In the genomic region with DNA sequence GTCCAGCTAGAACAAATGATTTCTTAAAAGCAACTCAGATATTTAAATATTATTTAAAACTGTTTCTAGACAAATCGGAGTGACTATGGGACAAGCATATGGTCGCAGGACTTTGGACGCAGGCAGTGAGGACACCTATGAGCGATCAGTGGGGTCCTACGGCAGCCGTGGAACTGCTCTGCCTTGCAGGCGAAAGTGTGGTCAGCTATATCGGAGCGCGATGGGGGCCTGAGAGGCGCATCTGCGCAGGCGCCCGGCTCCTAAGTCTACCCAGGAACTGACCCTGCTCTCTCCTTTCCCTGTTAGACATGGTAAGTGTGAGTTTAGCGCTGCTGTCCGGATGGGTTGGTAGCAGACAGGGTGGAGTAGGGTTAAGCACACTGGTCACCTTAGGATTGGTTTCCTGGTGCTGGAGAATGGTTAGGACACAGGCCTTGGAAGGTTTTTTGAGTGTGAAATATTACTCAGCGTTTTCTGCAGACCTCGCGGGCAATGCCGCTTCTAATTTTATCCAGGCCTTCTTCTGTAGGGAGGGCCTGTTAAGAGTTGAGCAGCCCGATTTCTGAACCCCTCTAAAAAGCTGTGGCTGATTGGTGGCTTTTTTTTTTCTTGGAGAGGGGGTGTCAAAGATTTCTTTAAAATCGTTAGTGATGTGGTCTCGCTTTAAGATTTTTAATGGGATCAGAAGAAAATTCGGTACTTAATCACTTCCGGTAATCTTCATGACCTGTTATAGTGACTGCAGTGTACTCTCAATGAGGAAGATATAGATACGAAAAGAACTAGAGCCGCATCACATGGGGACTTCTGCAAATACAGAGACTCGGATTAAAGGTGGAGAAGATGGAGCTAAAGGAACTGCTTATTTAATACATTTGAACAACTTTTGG, we compare ENCODE assay signal across 8 cellular contexts. TPM values are rescaled to one million over a fixed set of nuclear protein-coding genes. Genes with fewer than 3 reads are reported as not detected.
DNase-seq lines count a peak whose midpoint lies in the region; ATAC-seq and TF ChIP-seq lines count a peak whose summit lies in the region.

TSS of gene RABGGTB (plus strand) at position 293 of the 890 bp plus-strand sequence. CDS start at position 309, 16 bp downstream.

- CTCF ChIA-PET in GM10248 (lab: Yijun Ruan, JAX) = interaction anchor here (1.2 kb wide), 1 partner anchor 10 kb away, joined by 4 read pairs; the partner anchor contains the start of gene MSH4

- H3K4me1 Mint-ChIP-seq in activated naive CD8-positive, alpha-beta T cell (ENCODE audit: low read depth) = peaks cover 35% of the 10 kb centered on the region

- 0% methylated on average over 17 to 28 of the region's 28 CpGs for WGBS in testis, 2 donors

- DNase-seq in GM10248 (ENCODE audit: extremely low spot score) = peak; percentile 91
- peak; percentile 93 for DNase-seq in NCI-H1105 (lab: John Stamatoyannopoulos, UW)
- peak; percentile 97 for DNase-seq in SKM-1 treated with dmso at 0.1 percent for 144 hours (lab: John Stamatoyannopoulos, UW; ENCODE audit: unreplicated experiment)
- DNase-seq in glomerular visceral epithelial cell (ENCODE audit: extremely low spot score) = peak; percentile 97
- peak; percentile 74 for DNase-seq in omental fat pad (ENCODE audit: low spot score)
- DNase-seq in testis = peak; percentile 98

- H3K9me3 ChIP-seq in testis = no peaks in the 10 kb centered on the region

- peak within 1 kb of the TSS; percentile 82 to 84 for H3K27ac ChIP-seq in testis

- POLR2A ChIA-PET in GM10248 (lab: Yijun Ruan, JAX) = interaction anchor here (0.6 to 1.3 kb wide), 5 partner anchors 11 to 1897 kb away, joined by 3 to 5 read pairs (median 3); partner anchors contain the start of gene MSH4

- no peaks in the 10 kb centered on the region for H3K9me3 Mint-ChIP-seq in activated naive CD8-positive, alpha-beta T cell (ENCODE audit: low read depth)

- peak within 1 kb of the TSS; percentile 100 for H3K4me3 Mint-ChIP-seq in activated naive CD8-positive, alpha-beta T cell

- H3K36me3 ChIP-seq in testis (ENCODE audit: low read depth, missing control alignments) = no peaks in the 10 kb centered on the region

- TF ChIP-seq POLR2A in testis (IDR thresholded peaks at IDR 0.05) = peak; percentile 38

- ATAC-seq in HG02623 (IDR thresholded peaks at IDR 0.05; ENCODE audit: unreplicated experiment) (peak; percentile 59), omental fat pad (ENCODE audit: low FRiP score) (peak; percentile 100)

- peaks cover 34% of the 10 kb centered on the region for H3K36me3 Mint-ChIP-seq in activated naive CD8-positive, alpha-beta T cell

- TF ChIP-seq CTCF in GM10248 (IDR thresholded peaks at IDR 0.05; ENCODE audit: control extremely low read depth, extremely low read depth, low read depth, missing control alignments) = no peak
- TF ChIP-seq CTCF in omental fat pad (IDR thresholded peaks at IDR 0.05) = no peak
- no peak for TF ChIP-seq CTCF in testis (IDR thresholded peaks at IDR 0.05)

- no peaks in the 10 kb centered on the region for H3K27me3 ChIP-seq in testis

- peaks cover 20% of the 10 kb centered on the region for H3K4me1 ChIP-seq in testis

- no peaks in the 10 kb centered on the region for H3K27me3 Mint-ChIP-seq in activated naive CD8-positive, alpha-beta T cell

- peak within 1 kb of the TSS; percentile 80 to 85 for H3K4me3 ChIP-seq in testis

- H3K27ac Mint-ChIP-seq in activated naive CD8-positive, alpha-beta T cell = peak within 1 kb of the TSS; percentile 99

- intact Hi-C loops in testis (cut with DNase I; ENCODE audit: low total_unique reads) = no loop called here

RNA-seq across cellular contexts. Expression of gene RABGGTB, which starts in this region (rescaled TPM):
- total RNA-seq in omental fat pad (100 to 1,000 TPM in 1 of 4 donors, 10 to 100 TPM in 3; 63.1 to 155 (median 70.2) TPM), testis (10 to 100 TPM; 37.6 to 45.0 TPM)
- polyA plus RNA-seq in testis (ENCODE audit: insufficient read depth, low read depth, low replicate concordance) = 31.3 TPM

Comparison
In these comparisons a context has a peak if more than half of its experiments do, and no peak if none do; other contexts are left out.
1. Peak in every context shown above with its lines: DNase-seq, ATAC-seq, H3K4me3 ChIP-seq and H3K27ac ChIP-seq.